ENCODE assay signal across 10 cellular contexts in genomic region chr2:11498543-11499034, GRCh38. TPM values are rescaled to one million over a fixed set of nuclear protein-coding genes. Genes with fewer than 3 reads are reported as not detected.
A peak's percentile ranks its signal among the peaks of the same experiment; 100 is the strongest.
DNase-seq lines count a peak whose midpoint lies in the region; ATAC-seq and TF ChIP-seq lines count a peak whose summit lies in the region.
"Had no signal": no experiment of that assay in that cellular context is flagged by ENCODE, and none has a peak within 500 bp of the region (broad histone marks: within the 10 kb centered on the region; RNA-seq: fewer than 3 reads in every experiment).

No MANE protein-coding gene starts in this region.

- H3K9me3 ChIP-seq in Karpas-422 (ENCODE audit: low read length): no peaks in the 10 kb centered on the region
- H3K9me3 ChIP-seq: Peyer's patch had no signal

- H4K20me1 ChIP-seq in Karpas-422 (ENCODE audit: insufficient read depth, low read depth, low read length): 0 out of 2 replicates have a peak, but pooled peaks cover 10% of the 10 kb centered on the region

- H3K4me2 ChIP-seq in Karpas-422 (ENCODE audit: low read depth, low read length, poor library complexity, severe bottlenecking): no peak overlapping the region

- H3K9me3 Mint-ChIP-seq in nephron progenitor cell: peaks cover 12% of the 10 kb centered on the region

- no peak overlapping the region for H2AFZ ChIP-seq in Karpas-422 (ENCODE audit: low read length)

- H3K4me3 Mint-ChIP-seq in nephron progenitor cell: peak overlapping the region; percentile 68

- no peak for TF ChIP-seq CTCF in nephron progenitor cell (IDR thresholded peaks at IDR 0.05)

- ATAC-seq in HG03342 (IDR thresholded peaks at IDR 0.05; ENCODE audit: unreplicated experiment): peak; percentile 92

- no peaks in the 10 kb centered on the region for H3K79me2 ChIP-seq in Karpas-422 (ENCODE audit: low read length)

- H3K4me1 Mint-ChIP-seq in nephron progenitor cell: peaks cover 61% of the 10 kb centered on the region

- no peaks in the 10 kb centered on the region for H3K36me3 ChIP-seq in Karpas-422 (ENCODE audit: insufficient read depth, low read length)
- H3K36me3 ChIP-seq: Peyer's patch had no signal

- no peaks in the 10 kb centered on the region for H3K27me3 ChIP-seq in Karpas-422 (ENCODE audit: low read length)
- H3K27me3 ChIP-seq: Peyer's patch had no signal

- no peak overlapping the region for H3K4me3 ChIP-seq in Karpas-422 (ENCODE audit: low read length)
- H3K4me3 ChIP-seq: Peyer's patch had no signal

- 0 out of 2 replicates have a peak, but pooled peaks cover 4% of the 10 kb centered on the region for H3K4me1 ChIP-seq in Karpas-422 (ENCODE audit: low read length)
- H3K4me1 ChIP-seq: Peyer's patch had no signal

- H3K9ac ChIP-seq in Karpas-422 (ENCODE audit: low read length): no peak overlapping the region

- H3K27ac ChIP-seq in angular gyrus (ENCODE audit: low read depth, low read length): peak overlapping the region; percentile 86
- no peak overlapping the region for H3K27ac ChIP-seq in Karpas-422 (ENCODE audit: low read length)
- H3K27ac ChIP-seq: 22Rv1, Peyer's patch had no signal

- peaks cover 3% of the 10 kb centered on the region for H3K27me3 Mint-ChIP-seq in nephron progenitor cell (ENCODE audit: low read depth, poor library complexity)

- DNase-seq in DMS 273 (lab: John Stamatoyannopoulos, UW; ENCODE audit: unreplicated experiment): peak; percentile 28
- DNase-seq in DMS 273 treated with DMSO at 0.1 percent for 48 hours (lab: John Stamatoyannopoulos, UW): no peak
- peak; percentile 17 for DNase-seq in nephron progenitor cell
- no peak for DNase-seq in D341Med (ENCODE audit: low spot score)
- DNase-seq in Karpas-422: no peak
- no peak for DNase-seq in activated CD4-positive, CD25-positive, alpha-beta regulatory T cell treated with anti-CD3 and anti-CD28 coated beads, Interleukin-2, amount 50 U/mL, for 72 hours

- H3K27ac Mint-ChIP-seq in nephron progenitor cell: peak overlapping the region; percentile 81

- H3K9me2 ChIP-seq in Karpas-422 (replicated peaks; ENCODE audit: insufficient read depth, low read length): no peaks in the 10 kb centered on the region

- H3K36me3 Mint-ChIP-seq in nephron progenitor cell (ENCODE audit: low read depth): peaks cover 27% of the 10 kb centered on the region

RNA-seq across cellular contexts. Expression of gene E2F6, which starts 32.6 kb away (rescaled TPM):
- 11.5 and 14.6 TPM in 2 replicates for total RNA-seq in Karpas-422 (2014; rRNA removed; shearing (Covaris generic); ENCODE audit: low replicate concordance)

RNA-seq across cellular contexts. Expression of gene GREB1, which starts 35.3 kb away (rescaled TPM):
- 4.4 TPM in 2 replicates for total RNA-seq in Karpas-422 (2014; rRNA removed; shearing (Covaris generic); ENCODE audit: low replicate concordance)

Comparison
In these comparisons a context has a peak if more than half of its experiments do, and no peak if none do; other contexts are left out.
1. DNase-seq: peak in DMS 273 (single experiment) and nephron progenitor cell (single experiment); none in DMS 273 treated with DMSO at 0.1 percent for 48 hours (single experiment), D341Med (single experiment), Karpas-422 (single experiment) and activated CD4-positive, CD25-positive, alpha-beta regulatory T cell treated with anti-CD3 and anti-CD28 coated beads, Interleukin-2, amount 50 U/mL, for 72 hours (single experiment).